17 cellular contexts compared by ENCODE assay signal in the genomic region with DNA sequence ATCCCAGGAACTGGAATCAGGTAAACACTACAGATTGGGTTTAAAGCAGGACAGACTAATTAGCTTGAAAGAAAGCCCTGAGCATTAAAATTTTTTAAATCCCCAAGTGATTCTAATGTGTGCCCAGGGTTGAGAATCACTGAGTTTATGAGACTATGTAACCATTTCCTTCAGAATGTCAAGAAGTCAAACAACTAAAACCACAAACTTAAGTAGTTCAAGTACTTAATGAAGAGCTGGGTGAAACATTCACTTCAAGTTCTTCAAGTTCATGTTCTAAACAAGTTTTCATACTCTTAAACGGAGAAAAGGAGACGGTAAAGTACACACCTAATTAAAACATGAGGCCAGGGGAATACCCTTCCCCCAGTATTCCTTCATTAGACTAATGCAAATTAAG. TPM values are rescaled to one million over a fixed set of nuclear protein-coding genes. Genes with fewer than 3 reads are reported as not detected.
"Had no signal": no experiment of that assay in that cellular context is flagged by ENCODE, and none has a peak within 500 bp of the region (broad histone marks: within the 10 kb centered on the region; RNA-seq: fewer than 3 reads in every experiment).

No MANE protein-coding gene starts in this region.

- H3K4me3 ChIP-seq: adrenal gland, dorsolateral prefrontal cortex, pancreas, skin epidermis, stomach, thoracic aorta, uterus had no signal

- H3K4me1 ChIP-seq: adrenal gland, pancreas, uterus had no signal

- H3K36me3 ChIP-seq: uterus had no signal

- H3K9me3 ChIP-seq: adrenal gland, pancreas, stomach, thoracic aorta, uterus had no signal

- H3K27me3 ChIP-seq: adrenal gland, dorsolateral prefrontal cortex, pancreas, stomach, uterus had no signal

- ATAC-seq: activated CD4-positive, alpha-beta T cell treated with anti-CD3 and anti-CD28 coated beads for 36 hours; esophagus mucosa; left colon; pancreas had no signal

- FAIRE-seq: pancreas had no signal

- DNase-seq: activated CD4-positive, alpha-beta T cell treated with anti-CD3 and anti-CD28 coated beads for 36 hours; activated naive CD4-positive, alpha-beta T cell treated with anti-CD3 and anti-CD28 coated beads, Interleukin-2, amount 50 U/mL, for 16 hours; activated T-cell treated with anti-CD3 and anti-CD28 coated beads for 4 hours; adrenal gland; dorsolateral prefrontal cortex; glutamatergic neuron; left colon; pancreas; retina; stimulated activated CD4-positive, alpha-beta T cell treated with anti-CD3 and anti-CD28 coated beads, Interleukin-4, amount 100 ng/mL, for 4 hours; stomach; uterus had no signal

- H3K27ac ChIP-seq: adrenal gland, dorsolateral prefrontal cortex, pancreas, skin epidermis, stomach, thoracic aorta, uterus had no signal

RNA-seq across cellular contexts. Expression of a gene that starts 28.2 kb away (rescaled TPM):
- total RNA-seq: activated CD8-positive, alpha-beta memory T cell treated with anti-CD3 and anti-CD28 coated beads for 36 hours; activated T-helper 2 cell treated with anti-CD3 and anti-CD28 coated beads, Interferon-gamma antibody, Interleukin-2, Interleukin-4, amounts not matched to agents 10 μg/mL and 5 μg/mL and 100 μg/mL, durations not matched to agents 14 hours and 24 hours and 36 hours; thoracic aorta had no signal
